16 cellular contexts compared by ENCODE assay signal in genomic region chr1:183719289-183719688, GRCh38.
"Had no signal": no experiment of that assay in that cellular context is flagged by ENCODE, and none has a peak within 500 bp of the region (broad histone marks: within the 10 kb centered on the region; RNA-seq: fewer than 3 reads in every experiment).

No MANE protein-coding gene starts in this region.

- H3K9me3 ChIP-seq: adrenal gland, ovary, sigmoid colon, spleen, thoracic aorta had no signal

- H3K27ac ChIP-seq: ovary, spleen, thoracic aorta, VCaP had no signal

- FAIRE-seq: frontal cortex, islet of Langerhans, urothelium cell line had no signal

- H3K36me3 ChIP-seq: adrenal gland, ovary, sigmoid colon, spleen, thoracic aorta had no signal

- DNase-seq: activated CD4-positive, alpha-beta memory T cell treated with anti-CD3 and anti-CD28 coated beads, Interleukin-2, amount 10 ng/mL, durations not matched to agents 7 days and 5 days; activated effector memory CD4-positive, alpha-beta T cell treated with Interleukin-2 at 50 U/mL for 16 hours; activated naive CD4-positive, alpha-beta T cell treated with anti-CD3 and anti-CD28 coated beads, Interleukin-2, amount 50 U/mL, for 16 hours; activated T-cell treated with anti-CD3 and anti-CD28 coated beads, Interleukin-2, amount 50 U/mL, for 4 hours; adrenal gland; dermis blood vessel endothelial cell; head of caudate nucleus; naive B cell; ovary; sigmoid colon; spleen had no signal

- H3K27me3 ChIP-seq: adrenal gland, ovary, sigmoid colon, spleen had no signal

- H3K27ac Mint-ChIP-seq: activated CD4-positive, alpha-beta memory T cell treated with anti-CD3 and anti-CD28 coated beads, Interleukin-2, amount 10 ng/mL, durations not matched to agents 7 days and 5 days; naive B cell had no signal

- H3K4me3 Mint-ChIP-seq: activated CD4-positive, alpha-beta memory T cell treated with anti-CD3 and anti-CD28 coated beads, Interleukin-2, amount 10 ng/mL, durations not matched to agents 7 days and 5 days; activated T-cell treated with anti-CD3 and anti-CD28 coated beads, Interleukin-2, amount 50 U/mL, for 4 hours; naive B cell had no signal

- H3K27me3 Mint-ChIP-seq: activated CD4-positive, alpha-beta memory T cell treated with anti-CD3 and anti-CD28 coated beads, Interleukin-2, amount 10 ng/mL, durations not matched to agents 7 days and 5 days; naive B cell had no signal

- ATAC-seq: activated T-cell treated with anti-CD3 and anti-CD28 coated beads, Interleukin-2, amount 50 U/mL, for 4 hours had no signal

- H3K4me3 ChIP-seq: ovary, sigmoid colon, spleen, thoracic aorta had no signal

- H3K36me3 Mint-ChIP-seq: naive B cell had no signal

- H3K4me1 Mint-ChIP-seq: activated CD4-positive, alpha-beta memory T cell treated with anti-CD3 and anti-CD28 coated beads, Interleukin-2, amount 10 ng/mL, durations not matched to agents 7 days and 5 days; naive B cell had no signal

- H3K4me1 ChIP-seq: spleen had no signal

- H3K9me3 Mint-ChIP-seq: activated CD4-positive, alpha-beta memory T cell treated with anti-CD3 and anti-CD28 coated beads, Interleukin-2, amount 10 ng/mL, durations not matched to agents 7 days and 5 days; activated T-cell treated with anti-CD3 and anti-CD28 coated beads, Interleukin-2, amount 50 U/mL, for 4 hours; naive B cell had no signal
